11 cellular contexts compared by ENCODE assay signal in genomic region chr14:63867926-63868921, GRCh38. TPM values are rescaled to one million over a fixed set of nuclear protein-coding genes. Genes with fewer than 3 reads are reported as not detected.
A peak's percentile ranks its signal among the peaks of the same experiment; 100 is the strongest.
DNase-seq lines count a peak whose midpoint lies in the region; ATAC-seq, FAIRE-seq and TF ChIP-seq lines count a peak whose summit lies in the region.
"Had no signal": no experiment of that assay in that cellular context is flagged by ENCODE, and none has a peak within 500 bp of the region (broad histone marks: within the 10 kb centered on the region; RNA-seq: fewer than 3 reads in every experiment).

No MANE protein-coding gene starts in this region.

- peaks cover 16% of the 10 kb centered on the region for H3K36me3 Mint-ChIP-seq in activated CD8-positive, alpha-beta memory T cell treated with anti-CD3 and anti-CD28 coated beads, Interleukin-2, amount 10 ng/mL, durations not matched to agents 7 days and 5 days

- peaks cover 58% of the 10 kb centered on the region for H3K4me1 Mint-ChIP-seq in activated CD8-positive, alpha-beta memory T cell treated with anti-CD3 and anti-CD28 coated beads, Interleukin-2, amount 10 ng/mL, durations not matched to agents 7 days and 5 days

- CTCF ChIA-PET in activated CD8-positive, alpha-beta memory T cell treated with anti-CD3 and anti-CD28 coated beads, Interleukin-2, amount 10 ng/mL, durations not matched to agents 7 days and 5 days (lab: Charles Lee): interaction anchor here (1.1 to 4.8 kb wide), 3 partner anchors 8 to 16 kb away, joined by 3 to 27 read pairs (median 4); partner anchors contain the start of gene SYNE2
- CTCF ChIA-PET in endothelial cell of umbilical vein (lab: Charles Lee): interaction anchor here (1.5 kb wide), 1 partner anchor 19 kb away, joined by 4 read pairs; no protein-coding TSS in a partner anchor

- TF ChIP-seq EP300 in stomach (IDR thresholded peaks at IDR 0.05): no peak

- POLR2A ChIA-PET in endothelial cell of umbilical vein (lab: Charles Lee): no interaction called here

- no peaks in the 10 kb centered on the region for H3K79me2 ChIP-seq in endothelial cell of umbilical vein (ENCODE audit: control insufficient read depth, insufficient read depth, low read length)

- H3K9me3 ChIP-seq in endothelial cell of umbilical vein (replicated peaks; ENCODE audit: control insufficient read depth, insufficient read depth, low read length): no peaks in the 10 kb centered on the region
- H3K9me3 ChIP-seq in stomach: no peaks in the 10 kb centered on the region
- H3K9me3 ChIP-seq: ovary had no signal

- H3K36me3 ChIP-seq in endothelial cell of umbilical vein (ENCODE audit: control insufficient read depth in 2 of 2, extremely low read depth in 1 of 2, insufficient read depth in 2 of 2, low read length in 2 of 2) (no peaks in the 10 kb centered on the region), stomach (no peaks in the 10 kb centered on the region)
- H3K36me3 ChIP-seq: ovary had no signal

- peak overlapping the region; percentile 4 for H3K4me2 ChIP-seq in endothelial cell of umbilical vein (ENCODE audit: insufficient read depth, low read length)

- H3K4me1 ChIP-seq in endothelial cell of umbilical vein (ENCODE audit: control insufficient read depth, extremely low read depth, insufficient read depth, low read length) (peaks cover 3% of the 10 kb centered on the region), stomach (peaks cover 20 to 54% (median 45%) of the 10 kb centered on the region in 4 donors)

- H3K27ac ChIP-seq in endothelial cell of umbilical vein (ENCODE audit: insufficient read depth, low read depth, low read length): no peak overlapping the region
- H3K27ac ChIP-seq in stomach: peak overlapping the region; percentile 8 to 65 (median 29)
- H3K27ac ChIP-seq: C4-2B, epithelial cell of prostate had no signal

- 42 to 76% (median 57%) methylated on average over 6 of the region's 6 CpGs for WGBS in stomach, 5 donors

- H3K4me3 Mint-ChIP-seq in activated CD8-positive, alpha-beta memory T cell treated with anti-CD3 and anti-CD28 coated beads, Interleukin-2, amount 10 ng/mL, durations not matched to agents 7 days and 5 days: peak overlapping the region; percentile 28

- H4K20me1 ChIP-seq in endothelial cell of umbilical vein (replicated peaks; ENCODE audit: control insufficient read depth, extremely low read depth, insufficient read depth, low read length): no peaks in the 10 kb centered on the region

- H3K27me3 ChIP-seq in endothelial cell of umbilical vein (ENCODE audit: control insufficient read depth in 2 of 2, insufficient read depth in 2 of 2, low read length in 2 of 2): no peaks in the 10 kb centered on the region
- no peaks in the 10 kb centered on the region for H3K27me3 ChIP-seq in stomach
- H3K27me3 ChIP-seq: ovary had no signal

- dilution Hi-C loops in endothelial cell of umbilical vein (cut with MboI; ENCODE audit: extremely low pct_ligation_motif_present, low sequenced_read_pairs): no loop called here

- no peak overlapping the region for H2AFZ ChIP-seq in endothelial cell of umbilical vein (ENCODE audit: low read depth, low read length)

- TF ChIP-seq POLR2A in endothelial cell of umbilical vein (IDR thresholded peaks at IDR 0.05; ENCODE audit: low read depth, low read length) (no peak), stomach (IDR thresholded peaks at IDR 0.05) (no peak)

- no peak for ATAC-seq in activated CD8-positive, alpha-beta memory T cell treated with anti-CD3 and anti-CD28 coated beads, Interleukin-2, amount 10 ng/mL, durations not matched to agents 7 days and 5 days
- ATAC-seq in GM18519 (IDR thresholded peaks at IDR 0.05; ENCODE audit: low FRiP score, unreplicated experiment): no peak

- no TSS peak for BruUV-seq in endothelial cell of umbilical vein (replicated peaks; lab: Mats Ljungman, UMichigan)

- H3K4me3 ChIP-seq in endothelial cell of umbilical vein (replicated peaks in 1 of 3; ENCODE audit: insufficient read depth in 1 of 3, low read depth in 1 of 3, low read length in 3 of 3): no peak overlapping the region
- H3K4me3 ChIP-seq in stomach: no peak overlapping the region
- H3K4me3 ChIP-seq: ovary had no signal

- no peak for DNase-seq in activated CD8-positive, alpha-beta memory T cell treated with anti-CD3 and anti-CD28 coated beads, Interleukin-2, amount 10 ng/mL, durations not matched to agents 7 days and 5 days
- DNase-seq in activated CD8-positive, alpha-beta memory T cell treated with anti-CD3 and anti-CD28 coated beads for 24 hours: no peak
- DNase-seq in NOMO-1 treated with dmso at 0.1 percent for 144 hours (lab: John Stamatoyannopoulos, UW; ENCODE audit: unreplicated experiment) (peak; percentile 1), endothelial cell of umbilical vein (ENCODE audit: low read depth, low spot score) (peak; percentile 55), stomach (no peak), cerebellar cortex (ENCODE audit: low spot score) (no peak), NCI-H345 treated with DMSO at 0.1 percent for 48 hours (lab: John Stamatoyannopoulos, UW; ENCODE audit: unreplicated experiment) (no peak)

- no peak overlapping the region for H3K9ac ChIP-seq in endothelial cell of umbilical vein (replicated peaks; ENCODE audit: extremely low read depth, insufficient read depth, low read length)

- intact Hi-C loops in endothelial cell of umbilical vein (cut with micrococcal nuclease): no loop called here
- intact Hi-C loops in stomach (cut with DNase I; ENCODE audit: low total_unique reads): no loop called here

- no peak for FAIRE-seq in endothelial cell of umbilical vein (lab: Jason Lieb, UNC)

- no peak for TF ChIP-seq CTCF in endothelial cell of umbilical vein (IDR thresholded peaks at IDR 0.05; ENCODE audit: extremely low read depth in 1 of 2, insufficient read depth in 1 of 2, low read depth in 1 of 2, low read length in 2 of 2)
- no peak for TF ChIP-seq CTCF in stomach (IDR thresholded peaks at IDR 0.05)

- H3K27ac Mint-ChIP-seq in activated CD8-positive, alpha-beta memory T cell treated with anti-CD3 and anti-CD28 coated beads, Interleukin-2, amount 10 ng/mL, durations not matched to agents 7 days and 5 days: peak overlapping the region; percentile 48

- no peaks in the 10 kb centered on the region for H3K27me3 Mint-ChIP-seq in activated CD8-positive, alpha-beta memory T cell treated with anti-CD3 and anti-CD28 coated beads, Interleukin-2, amount 10 ng/mL, durations not matched to agents 7 days and 5 days

- no peaks in the 10 kb centered on the region for H3K9me1 ChIP-seq in endothelial cell of umbilical vein (replicated peaks; ENCODE audit: control insufficient read depth, extremely low read depth, insufficient read depth, low read length)

- H3K9me3 Mint-ChIP-seq in activated CD8-positive, alpha-beta memory T cell treated with anti-CD3 and anti-CD28 coated beads, Interleukin-2, amount 10 ng/mL, durations not matched to agents 7 days and 5 days (ENCODE audit: low read depth): no peaks in the 10 kb centered on the region

TF ChIP-seq in endothelial cell of umbilical vein, 7 proteins besides CTCF, POLR2A, EP300 and RAD21:
- TF ChIP-seq MAX (IDR thresholded peaks at IDR 0.05; ENCODE audit: insufficient read depth, insufficient read length) (no peak), EZH2 (IDR thresholded peaks at IDR 0.05; ENCODE audit: borderline replicate concordance, low read depth, low read length, severe bottlenecking) (no peak), MYC (IDR thresholded peaks at IDR 0.05; ENCODE audit: low read depth, low read length) (no peak), GATA2 (IDR thresholded peaks at IDR 0.05; ENCODE audit: insufficient read depth, insufficient read length, low read depth, low read length) (no peak), POLR2AphosphoS5 (IDR thresholded peaks at IDR 0.05; ENCODE audit: insufficient read depth, low read depth, low read length) (no peak), JUN (IDR thresholded peaks at IDR 0.05; ENCODE audit: borderline replicate concordance, insufficient read depth, insufficient read length, low read depth) (no peak), FOS (IDR thresholded peaks at IDR 0.05; ENCODE audit: borderline replicate concordance, insufficient read depth, low read length) (no peak)

RNA-seq across cellular contexts. Expression of gene SYNE2, which starts 15.4 kb away (rescaled TPM):
- total RNA-seq in activated CD8-positive, alpha-beta memory T cell treated with anti-CD3 and anti-CD28 coated beads, Interleukin-2, amount 10 ng/mL, durations not matched to agents 7 days and 5 days: 100 to 1,000 TPM in 1 of 2 experiments, 10 to 100 TPM in 1; 69.3 to 143 TPM
- total RNA-seq in endothelial cell of umbilical vein (42.7 and 53.7 TPM in 2 replicates), stomach (100 to 1,000 TPM; 101 to 280 (median 167) TPM)
- polyA plus RNA-seq in endothelial cell of umbilical vein (16.0 and 17.6 TPM in 2 replicates), stomach (10 to 100 TPM; 14.4 to 38.5 (median 16.2) TPM)
- polyA plus RNA-seq in endothelial cell of umbilical vein (2011; cell fraction: cytosol; rRNA removed): 17.0 and 17.6 TPM in 2 replicates
- 79.1 and 92.8 TPM in 2 replicates for polyA plus RNA-seq in endothelial cell of umbilical vein (2011; cell fraction: nucleus; rRNA removed)
- polyA plus RNA-seq in endothelial cell of umbilical vein (2012): 13.4 and 14.2 TPM in 2 replicates
- polyA minus RNA-seq in endothelial cell of umbilical vein: 117 and 118 TPM in 2 replicates
- 41.0 TPM for polyA minus RNA-seq in endothelial cell of umbilical vein (2011; cell fraction: cytosol; rRNA and poly(A)+ RNA removed)
- polyA minus RNA-seq in endothelial cell of umbilical vein (2011; cell fraction: nucleus; rRNA and poly(A)+ RNA removed): 256 and 331 TPM in 2 replicates

Comparison
In these comparisons a context has a peak if more than half of its experiments do, and no peak if none do; other contexts are left out.
1. DNase-seq: peak in NOMO-1 treated with dmso at 0.1 percent for 144 hours (single experiment) and endothelial cell of umbilical vein (single experiment); none in activated CD8-positive, alpha-beta memory T cell treated with anti-CD3 and anti-CD28 coated beads, Interleukin-2, amount 10 ng/mL, durations not matched to agents 7 days and 5 days (single experiment), activated CD8-positive, alpha-beta memory T cell treated with anti-CD3 and anti-CD28 coated beads for 24 hours (single experiment), stomach (single experiment), cerebellar cortex (single experiment) and NCI-H345 treated with DMSO at 0.1 percent for 48 hours (single experiment).